In the genomic region with DNA sequence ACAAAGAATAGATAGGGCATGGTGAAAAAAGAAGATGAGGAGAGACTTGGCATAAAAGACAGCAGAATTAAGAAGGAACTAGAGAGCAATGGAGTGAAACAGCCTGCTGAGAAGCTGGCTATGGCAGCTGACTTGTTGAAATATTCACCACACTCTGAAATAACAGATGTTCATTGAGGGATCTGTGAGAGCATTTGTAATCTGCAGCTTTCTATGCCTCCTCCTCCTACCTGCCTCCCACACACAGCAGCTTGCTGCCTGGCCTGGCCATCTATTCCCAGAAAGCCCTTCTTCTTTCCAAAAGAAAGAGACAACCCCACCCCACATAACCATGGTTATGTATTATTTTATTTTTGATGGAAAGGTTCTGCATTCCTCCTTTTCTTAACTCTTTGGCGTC, we compare ENCODE assay signal across 12 cellular contexts.
"Had no signal": no experiment of that assay in that cellular context is flagged by ENCODE, and none has a peak within 500 bp of the region (broad histone marks: within the 10 kb centered on the region; RNA-seq: fewer than 3 reads in every experiment).

No MANE protein-coding gene starts in this region.

- H3K27ac ChIP-seq: adrenal gland, coronary artery, lower lobe of right lung, suprapubic skin, upper lobe of left lung had no signal

- DNase-seq: activated naive CD4-positive, alpha-beta T cell treated with anti-CD3 and anti-CD28 coated beads, Interleukin-2, amount 50 U/mL, for 16 hours; adrenal gland; effector CD8-positive, alpha-beta T cell; lower lobe of right lung; naive thymus-derived CD8-positive, alpha-beta T cell; occipital lobe; stimulated activated CD4-positive, alpha-beta T cell treated with anti-CD3 and anti-CD28 coated beads, Interleukin-2, amount 100 ng/mL, for 48 hours; stimulated activated naive CD4-positive, alpha-beta T cell treated with Interleukin-2 at 50 U/mL for 16 hours; upper lobe of left lung had no signal

- H3K36me3 ChIP-seq: adrenal gland, lower lobe of right lung, suprapubic skin, upper lobe of left lung had no signal

- H3K9me3 ChIP-seq: adrenal gland, lower lobe of right lung, suprapubic skin, upper lobe of left lung had no signal

- H3K4me3 ChIP-seq: adrenal gland, coronary artery, lower lobe of right lung, suprapubic skin, upper lobe of left lung had no signal

- ATAC-seq: activated CD4-positive, CD25-positive, alpha-beta regulatory T cell treated with anti-CD3 and anti-CD28 coated beads, Interleukin-2, amount 50 U/mL, for 24 hours; lower lobe of right lung; naive thymus-derived CD8-positive, alpha-beta T cell had no signal

- H3K4me1 Mint-ChIP-seq: naive thymus-derived CD8-positive, alpha-beta T cell had no signal

- H3K4me1 ChIP-seq: adrenal gland, lower lobe of right lung, suprapubic skin, upper lobe of left lung had no signal

- H3K4me3 Mint-ChIP-seq: naive thymus-derived CD8-positive, alpha-beta T cell had no signal

- H3K27me3 ChIP-seq: adrenal gland, suprapubic skin, upper lobe of left lung had no signal

- H3K27ac Mint-ChIP-seq: naive thymus-derived CD8-positive, alpha-beta T cell had no signal
